Comparison of ENCODE assay signal across 1 cellular context in genomic region chr13:20127563-20128458, GRCh38.
TF ChIP-seq lines count a peak whose summit lies in the region.

No MANE protein-coding gene starts in this region.

TF ChIP-seq in HepG2, 621 proteins besides CTCF, POLR2A, EP300 and RAD21 (continued from another document and continues in another):
- TF ChIP-seq ZGPAT (CRISPR knock-in tag; IDR thresholded peaks at IDR 0.05) (peak; percentile 81; the same call in 1 of the 2 replicates), NCOA5 (CRISPR knock-in tag; IDR thresholded peaks at IDR 0.05) (no peak), ZBTB2 (CRISPR knock-in tag; IDR thresholded peaks at IDR 0.05; ENCODE audit: low read depth) (no peak), MYNN (CRISPR knock-in tag; IDR thresholded peaks at IDR 0.05; ENCODE audit: low read depth) (no peak), HINFP (CRISPR knock-in tag; IDR thresholded peaks at IDR 0.05; ENCODE audit: low read depth) (peak; percentile 24; the same call in 1 of the 2 replicates), MAF1 (CRISPR knock-in tag; IDR thresholded peaks at IDR 0.05; ENCODE audit: borderline replicate concordance) (0 out of 2 replicates have a peak, but pooled peaks have one; percentile 25), ZNF281 (CRISPR knock-in tag; IDR thresholded peaks at IDR 0.05; ENCODE audit: borderline replicate concordance) (no peak), PRMT3 (CRISPR knock-in tag; IDR thresholded peaks at IDR 0.05; ENCODE audit: borderline replicate concordance, low read depth) (no peak), CBX5 (CRISPR knock-in tag; IDR thresholded peaks at IDR 0.05; ENCODE audit: borderline replicate concordance) (no peak; the same call in 1 of the 2 replicates), ATAD3A (CRISPR knock-in tag; IDR thresholded peaks at IDR 0.05) (no peak), NFYB (CRISPR knock-in tag; IDR thresholded peaks at IDR 0.05) (no peak), CREM (IDR thresholded peaks at IDR 0.05) (no peak), CREM (CRISPR knock-in tag; IDR thresholded peaks at IDR 0.05) (no peak), SNAI1 (CRISPR knock-in tag; IDR thresholded peaks at IDR 0.05; ENCODE audit: borderline replicate concordance) (0 out of 2 replicates have a peak, but pooled peaks have one; percentile 14), NFKBIZ (CRISPR knock-in tag; IDR thresholded peaks at IDR 0.05) (no peak), SETDB1 (CRISPR knock-in tag; IDR thresholded peaks at IDR 0.05; ENCODE audit: borderline replicate concordance) (no peak), ZNF75D (CRISPR knock-in tag; IDR thresholded peaks at IDR 0.05; ENCODE audit: borderline replicate concordance) (no peak), ELF1 (CRISPR knock-in tag; IDR thresholded peaks at IDR 0.05) (peak; percentile 48; the same call in 1 of the 2 replicates), IRF9 (CRISPR knock-in tag; IDR thresholded peaks at IDR 0.05; ENCODE audit: borderline replicate concordance) (0 out of 2 replicates have a peak, but pooled peaks have one; percentile 67), PRDM15 (CRISPR knock-in tag; IDR thresholded peaks at IDR 0.05) (no peak), KLF12 (CRISPR knock-in tag; IDR thresholded peaks at IDR 0.05; ENCODE audit: borderline replicate concordance) (no peak), HOXA9 (CRISPR knock-in tag; IDR thresholded peaks at IDR 0.05; ENCODE audit: borderline replicate concordance) (no peak), ZNF280D (CRISPR knock-in tag; IDR thresholded peaks at IDR 0.05) (no peak; the same call in none of the 2 replicates), TFAP4 (IDR thresholded peaks at IDR 0.05; ENCODE audit: borderline replicate concordance, low read depth) (peak; percentile 90; the same call in 1 of the 2 replicates), CHCHD3 (CRISPR knock-in tag; IDR thresholded peaks at IDR 0.05) (no peak), ONECUT2 (CRISPR knock-in tag; IDR thresholded peaks at IDR 0.05) (no peak), ZNF619 (CRISPR knock-in tag; IDR thresholded peaks at IDR 0.05) (peak; percentile 49; the same call in 1 of the 2 replicates), NFKB2 (CRISPR knock-in tag; IDR thresholded peaks at IDR 0.05; ENCODE audit: borderline replicate concordance) (no peak; the same call in 1 of the 2 replicates), THAP7 (CRISPR knock-in tag; IDR thresholded peaks at IDR 0.05) (peak; percentile 84; the same call in 1 of the 2 replicates), STAG1 (CRISPR knock-in tag; IDR thresholded peaks at IDR 0.05) (peak; percentile 61), ZNF367 (CRISPR knock-in tag; IDR thresholded peaks at IDR 0.05; ENCODE audit: borderline replicate concordance) (no peak; the same call in 1 of the 2 replicates), ZNF326 (CRISPR knock-in tag; IDR thresholded peaks at IDR 0.05; ENCODE audit: borderline replicate concordance) (no peak), JUN (CRISPR knock-in tag; IDR thresholded peaks at IDR 0.05) (no peak), ZNF136 (CRISPR knock-in tag; IDR thresholded peaks at IDR 0.05; ENCODE audit: low read depth) (no peak), SIN3A (IDR thresholded peaks at IDR 0.05; ENCODE audit: borderline replicate concordance, low read depth, low read length) (0 out of 2 replicates have a peak, but pooled peaks have one; percentile 38), ZNF788 (CRISPR knock-in tag; IDR thresholded peaks at IDR 0.05; ENCODE audit: borderline replicate concordance) (peak; percentile 80; the same call in 1 of the 2 replicates), TBP (CRISPR knock-in tag; IDR thresholded peaks at IDR 0.05) (no peak), GLMP (CRISPR knock-in tag; IDR thresholded peaks at IDR 0.05; ENCODE audit: borderline replicate concordance) (no peak), ZNF24 (IDR thresholded peaks at IDR 0.05) (no peak), ZNF143 (CRISPR knock-in tag; IDR thresholded peaks at IDR 0.05) (no peak), BCL6 (CRISPR knock-in tag; IDR thresholded peaks at IDR 0.05) (peak; percentile 46; the same call in 1 of the 2 replicates), THRA (CRISPR knock-in tag; IDR thresholded peaks at IDR 0.05; ENCODE audit: borderline replicate concordance) (peak; percentile 77; the same call in 1 of the 2 replicates)
